In the genomic region with DNA sequence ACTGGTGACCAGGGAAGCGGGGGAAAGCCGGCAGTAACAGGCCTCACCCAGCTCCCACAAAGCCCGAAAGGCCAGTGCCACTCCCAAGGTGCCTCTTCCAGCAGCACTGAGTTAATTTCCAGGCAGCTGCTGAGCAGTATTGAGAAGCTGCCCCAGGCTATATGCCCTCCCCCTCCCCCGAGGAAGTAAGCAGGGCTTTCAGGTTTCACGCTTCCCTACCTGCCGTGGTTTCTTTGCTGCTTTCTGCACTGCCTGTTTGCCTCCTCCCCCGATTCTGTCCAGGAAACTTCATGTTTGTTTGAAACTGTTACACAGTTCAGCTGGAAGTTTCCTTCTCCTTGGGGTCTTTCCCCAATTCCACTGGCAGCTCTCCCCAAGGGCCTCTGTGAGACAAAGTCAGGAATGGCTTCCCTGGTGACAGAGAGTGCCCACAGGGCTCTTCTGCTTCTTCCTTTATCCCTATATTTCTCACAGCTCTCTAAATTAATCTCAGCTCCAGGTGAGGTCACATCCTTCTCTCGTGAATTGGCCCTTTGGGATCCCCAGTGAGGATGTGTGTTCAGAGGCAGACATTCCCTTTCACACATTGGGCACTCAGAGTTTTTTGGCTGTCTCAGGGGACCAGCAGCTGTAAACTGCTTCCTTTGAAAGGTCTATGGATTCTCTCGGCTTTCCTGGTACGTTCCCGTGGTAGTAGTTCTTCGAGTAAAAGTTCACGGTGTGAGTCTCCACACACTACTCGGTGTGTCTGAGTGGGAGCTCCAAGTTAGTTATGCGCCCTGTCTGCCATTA, we compare ENCODE assay signal across 8 cellular contexts.
A peak's percentile ranks its signal among the peaks of the same experiment; 100 is the strongest.
DNase-seq lines count a peak whose midpoint lies in the region; ATAC-seq and TF ChIP-seq lines count a peak whose summit lies in the region.

No MANE protein-coding gene starts in this region.

- no peak for TF ChIP-seq CTCF in C4-2B (conservative IDR thresholded peaks at IDR 0.05)

- peak; percentile 98 for ATAC-seq in GM19328 (IDR thresholded peaks at IDR 0.05; ENCODE audit: unreplicated experiment)
- ATAC-seq in HG03342 (IDR thresholded peaks at IDR 0.05; ENCODE audit: unreplicated experiment), result peak; percentile 98
- peak; percentile 99 to 100 for ATAC-seq in stimulated activated naive B cell treated with anti-CD40 and anti-IgM and Interleukin-4, amounts not matched to agents 10 μg/mL and 1 μg/mL and 100 μg/mL, for 72 hours (replicated peaks)

- peak overlapping the region; percentile 8 for H3K27ac ChIP-seq in C4-2B

- peak overlapping the region; percentile 79 for H3K27ac Mint-ChIP-seq in stimulated activated naive B cell treated with anti-CD40 and anti-IgM and Interleukin-4, amounts not matched to agents 10 μg/mL and 1 μg/mL and 100 μg/mL, for 72 hours

- peaks cover 0 to 3% of the 10 kb centered on the region in 2 donors for H3K9me3 Mint-ChIP-seq in stimulated activated naive B cell treated with anti-CD40 and anti-IgM and Interleukin-4, amounts not matched to agents 10 μg/mL and 1 μg/mL and 100 μg/mL, for 72 hours

- DNase-seq in activated CD4-positive, alpha-beta T cell treated with anti-CD3 and anti-CD28 coated beads for 48 hours, result peak; percentile 42
- DNase-seq in glomerular visceral epithelial cell (ENCODE audit: extremely low spot score), result peak; percentile 48
- DNase-seq in stimulated activated naive B cell treated with anti-CD40 and anti-IgM and Interleukin-4, amounts not matched to agents 10 μg/mL and 1 μg/mL and 100 μg/mL, for 72 hours, result peak; percentile 48
- no peak for DNase-seq in NCI-H1105 (lab: John Stamatoyannopoulos, UW)
- no peak for DNase-seq in D341Med (ENCODE audit: low spot score)

- H3K36me3 Mint-ChIP-seq in stimulated activated naive B cell treated with anti-CD40 and anti-IgM and Interleukin-4, amounts not matched to agents 10 μg/mL and 1 μg/mL and 100 μg/mL, for 72 hours, result peaks cover 8 to 15% of the 10 kb centered on the region in 2 donors

- H3K4me3 Mint-ChIP-seq in stimulated activated naive B cell treated with anti-CD40 and anti-IgM and Interleukin-4, amounts not matched to agents 10 μg/mL and 1 μg/mL and 100 μg/mL, for 72 hours, result peak overlapping the region; percentile 50 to 54

- peaks cover 54 to 84% of the 10 kb centered on the region in 2 donors for H3K4me1 Mint-ChIP-seq in stimulated activated naive B cell treated with anti-CD40 and anti-IgM and Interleukin-4, amounts not matched to agents 10 μg/mL and 1 μg/mL and 100 μg/mL, for 72 hours

- H3K27me3 Mint-ChIP-seq in stimulated activated naive B cell treated with anti-CD40 and anti-IgM and Interleukin-4, amounts not matched to agents 10 μg/mL and 1 μg/mL and 100 μg/mL, for 72 hours, result no peaks in the 10 kb centered on the region

Comparison
In these comparisons a context has a peak if more than half of its experiments do, and no peak if none do; other contexts are left out.
1. DNase-seq: peak in activated CD4-positive, alpha-beta T cell treated with anti-CD3 and anti-CD28 coated beads for 48 hours (single experiment), glomerular visceral epithelial cell (single experiment) and stimulated activated naive B cell treated with anti-CD40 and anti-IgM and Interleukin-4, amounts not matched to agents 10 μg/mL and 1 μg/mL and 100 μg/mL, for 72 hours (single experiment); none in NCI-H1105 (single experiment) and D341Med (single experiment).
2. Peak in every context shown above with its lines, with median percentiles within 50 percentile points of each other: ATAC-seq.